Comparison of ENCODE assay signal across 9 cellular contexts in the genomic region with DNA sequence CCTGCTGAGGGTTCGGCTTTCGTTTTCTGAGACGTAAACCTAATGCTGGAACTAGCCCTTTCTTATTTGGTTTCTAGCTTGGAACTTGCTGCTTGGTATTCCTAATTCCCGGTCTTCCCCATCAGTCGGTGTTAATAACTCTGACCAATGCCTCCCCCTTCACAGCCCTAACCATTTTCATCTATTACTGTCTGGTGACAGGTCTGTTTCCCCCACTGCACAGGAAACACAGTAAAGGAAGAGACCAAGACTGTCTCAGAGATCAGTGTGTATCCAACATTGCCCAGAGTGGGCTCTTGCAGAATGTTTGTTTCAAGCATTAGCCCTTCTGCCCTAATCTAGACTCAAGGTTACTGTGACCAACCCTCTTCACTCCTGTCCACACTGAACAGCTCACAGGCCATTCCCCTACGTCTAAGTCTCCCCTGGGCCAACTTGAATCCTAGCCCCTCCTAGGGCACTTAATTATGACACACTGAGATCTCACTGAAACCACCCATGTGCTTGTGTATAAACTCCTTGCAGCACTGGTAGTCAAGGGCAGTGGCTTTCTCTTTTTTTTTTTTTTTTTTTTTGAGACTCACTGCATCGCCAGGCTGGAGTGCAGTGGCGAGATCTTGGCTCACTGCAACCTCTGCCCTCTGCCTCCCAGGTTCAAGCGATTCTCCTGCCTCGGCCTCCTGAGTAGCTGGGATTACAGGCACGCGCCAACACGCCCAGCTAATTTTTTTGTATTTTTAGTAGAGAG. TPM values are rescaled to one million over a fixed set of nuclear protein-coding genes. Genes with fewer than 3 reads are reported as not detected.
DNase-seq lines count a peak whose midpoint lies in the region; ATAC-seq, FAIRE-seq and TF ChIP-seq lines count a peak whose summit lies in the region.
"Had no signal": no experiment of that assay in that cellular context is flagged by ENCODE, and none has a peak within 500 bp of the region (broad histone marks: within the 10 kb centered on the region; RNA-seq: fewer than 3 reads in every experiment).

No MANE protein-coding gene starts in this region.

- 0 out of 2 replicates have a peak overlapping the region, but pooled peaks have one; percentile 20 for H3K4me3 ChIP-seq in AG04450 (ENCODE audit: low read depth, low read length)
- H3K4me3 ChIP-seq in astrocyte (ENCODE audit: insufficient read depth, low read depth, low read length): no peak overlapping the region

- DNase-seq in AG04450 (ENCODE audit: low read depth, low spot score) (no peak), HEK293T (ENCODE audit: extremely low spot score) (no peak), astrocyte (ENCODE audit: low read depth) (no peak), NCI-H748 treated with DMSO at 0.1 percent for 48 hours (lab: John Stamatoyannopoulos, UW) (no peak), cortex of kidney (lab: John Stamatoyannopoulos, UW) (no peak)
- DNase-seq in naive thymus-derived CD8-positive, alpha-beta T cell: no peak
- DNase-seq in NK-92 treated with Interleukin-12 subunit alpha and Interleukin-12 subunit beta, amount 100 ng/mL, for 24 hours (lab: John Stamatoyannopoulos, UW): no peak
- DNase-seq: GF-D8 had no signal

- peak overlapping the region; percentile 37 for H2AFZ ChIP-seq in astrocyte (ENCODE audit: low read depth, low read length)

- peaks cover 13% of the 10 kb centered on the region for H3K4me1 Mint-ChIP-seq in astrocyte (ENCODE audit: low read depth, unreplicated experiment)
- peaks cover 14 to 42% (median 40%) of the 10 kb centered on the region in 4 donors for H3K4me1 Mint-ChIP-seq in naive thymus-derived CD8-positive, alpha-beta T cell

- no peak for TF ChIP-seq CTCF in AG04450 (IDR thresholded peaks at IDR 0.05; ENCODE audit: low read depth, low read length)
- TF ChIP-seq CTCF in astrocyte (IDR thresholded peaks at IDR 0.05; ENCODE audit: insufficient read depth, low read depth, low read length): no peak

- no peaks in the 10 kb centered on the region for H3K36me3 ChIP-seq in astrocyte (ENCODE audit: insufficient read depth, low read length)

- no peaks in the 10 kb centered on the region for H3K27me3 ChIP-seq in AG04450 (ENCODE audit: control insufficient read depth, insufficient read depth, low read length)
- no peaks in the 10 kb centered on the region for H3K27me3 ChIP-seq in astrocyte (ENCODE audit: insufficient read depth, low read length)

- peaks cover 18% of the 10 kb centered on the region for H3K4me1 ChIP-seq in astrocyte (ENCODE audit: insufficient read depth, low read length)

- H3K9me3 ChIP-seq in AG04450 (ENCODE audit: control insufficient read depth, insufficient read depth, low read length) (no peaks in the 10 kb centered on the region), astrocyte (ENCODE audit: insufficient read depth, low read depth, low read length) (no peaks in the 10 kb centered on the region)

- H3K4me2 ChIP-seq in astrocyte (ENCODE audit: low read length): no peak overlapping the region

- H3K27ac Mint-ChIP-seq in astrocyte (ENCODE audit: unreplicated experiment): peak overlapping the region; percentile 53
- peak overlapping the region; percentile 94 to 100 (median 98) for H3K27ac Mint-ChIP-seq in naive thymus-derived CD8-positive, alpha-beta T cell

- no peaks in the 10 kb centered on the region for H3K36me3 Mint-ChIP-seq in astrocyte (ENCODE audit: low read depth, unreplicated experiment)
- H3K36me3 Mint-ChIP-seq in naive thymus-derived CD8-positive, alpha-beta T cell: peaks cover 0 to 3% (median 0%) of the 10 kb centered on the region in 3 donors

- H3K79me2 ChIP-seq in astrocyte (ENCODE audit: insufficient read depth, low read length): peaks cover 31% of the 10 kb centered on the region

- FAIRE-seq in astrocyte (lab: Jason Lieb, UNC): no peak

- POLR2A ChIA-PET in AG04450 (lab: Yijun Ruan, JAX) (interaction anchor here (0.7 kb wide), 2 partner anchors 49 to 1038 kb away, joined by 7 to 9 read pairs; no protein-coding TSS in a partner anchor), HEK293T (lab: Yijun Ruan, JAX) (interaction anchor here (1.3 kb wide), 1 partner anchor 95 kb away, joined by 3 read pairs; no protein-coding TSS in a partner anchor)
- POLR2A ChIA-PET in naive thymus-derived CD8-positive, alpha-beta T cell (lab: Charles Lee): interaction anchor here (0.6 to 3.9 kb wide), 7 partner anchors 12 to 1152 kb away, joined by 3 to 22 read pairs (median 5); a partner anchor contains a TSS

- H3K4me3 Mint-ChIP-seq in astrocyte (ENCODE audit: unreplicated experiment): no peak overlapping the region
- H3K4me3 Mint-ChIP-seq in naive thymus-derived CD8-positive, alpha-beta T cell: peak overlapping the region; percentile 23 to 98 (median 74)

- peaks cover 23% of the 10 kb centered on the region for H4K20me1 ChIP-seq in astrocyte (ENCODE audit: insufficient read depth, low read length)

- H3K27ac ChIP-seq in AG04450 (ENCODE audit: low read depth, low read length) (peak overlapping the region; percentile 22), astrocyte (ENCODE audit: low read depth, low read length) (no peak overlapping the region)

- H3K9ac ChIP-seq in astrocyte (ENCODE audit: low read length): peak overlapping the region; percentile 22

- peaks cover 2% of the 10 kb centered on the region for H3K9me3 Mint-ChIP-seq in astrocyte (ENCODE audit: unreplicated experiment)
- no peaks in the 10 kb centered on the region for H3K9me3 Mint-ChIP-seq in naive thymus-derived CD8-positive, alpha-beta T cell

- CTCF ChIA-PET in AG04450 (lab: Charles Lee) (interaction anchor here (0.7 to 1.1 kb wide), 5 partner anchors 9 to 388 kb away, joined by 3 to 7 read pairs (median 3); no protein-coding TSS in a partner anchor), HEK293T (lab: Yijun Ruan, JAX) (no interaction called here)

- H3K27me3 Mint-ChIP-seq in astrocyte (ENCODE audit: low read depth, unreplicated experiment): no peaks in the 10 kb centered on the region
- H3K27me3 Mint-ChIP-seq in naive thymus-derived CD8-positive, alpha-beta T cell: no peaks in the 10 kb centered on the region

- no peak for ATAC-seq in naive thymus-derived CD8-positive, alpha-beta T cell
- no peak for ATAC-seq in HG03565 (IDR thresholded peaks at IDR 0.05; ENCODE audit: unreplicated experiment)

TF ChIP-seq in HEK293T, 16 proteins besides CTCF, POLR2A, EP300 and RAD21:
- TF ChIP-seq L3MBTL2 (conservative IDR thresholded peaks at IDR 0.05) (no peak), CTBP1 (IDR thresholded peaks at IDR 0.05; ENCODE audit: borderline replicate concordance) (no peak), ZNF384 (IDR thresholded peaks at IDR 0.05) (peak; percentile 33; the same call in 1 of the 2 replicates), ELF4 (IDR thresholded peaks at IDR 0.05) (no peak), FOXK2 (IDR thresholded peaks at IDR 0.05) (no peak), HDGF (IDR thresholded peaks at IDR 0.05; ENCODE audit: borderline replicate concordance) (no peak)
TF ChIP-seq in HEK293T: peak in this region for 1.

RNA-seq across cellular contexts. Expression of a gene that starts 1.7 kb away (rescaled TPM):
- 99.8 and 122 TPM in 2 replicates for polyA plus RNA-seq in AG04450 (2011; rRNA removed)
- polyA minus RNA-seq in AG04450 (2011; rRNA and poly(A)+ RNA removed): 106 and 151 TPM in 2 replicates
- 125 and 127 TPM in 2 replicates for total RNA-seq in astrocyte
- total RNA-seq in naive thymus-derived CD8-positive, alpha-beta T cell: 100 to 1,000 TPM; 202 to 210 TPM
- polyA plus RNA-seq in naive thymus-derived CD8-positive, alpha-beta T cell: 10 to 100 TPM; 21.5 to 26.9 (median 22.9) TPM
